In genomic region chr6:118903134-118903533, GRCh38 we compare ENCODE assay signal across 14 cellular contexts. TPM values are rescaled to one million over a fixed set of nuclear protein-coding genes. Genes with fewer than 3 reads are reported as not detected.
A peak's percentile ranks its signal among the peaks of the same experiment; 100 is the strongest.
DNase-seq lines count a peak whose midpoint lies in the region; ATAC-seq and TF ChIP-seq lines count a peak whose summit lies in the region.
"Had no signal": no experiment of that assay in that cellular context is flagged by ENCODE, and none has a peak within 500 bp of the region (broad histone marks: within the 10 kb centered on the region; RNA-seq: fewer than 3 reads in every experiment).

No MANE protein-coding gene starts in this region.

- no peaks in the 10 kb centered on the region for H3K27me3 Mint-ChIP-seq in CD4-positive, alpha-beta memory T cell
- no peaks in the 10 kb centered on the region for H3K27me3 Mint-ChIP-seq in H9 (ENCODE audit: low read depth)
- no peaks in the 10 kb centered on the region for H3K27me3 Mint-ChIP-seq in activated T-helper 17 cell treated with anti-CD3 and anti-CD28 coated beads, Interleukin-2, amount 50 U/mL, for 72 hours
- H3K27me3 Mint-ChIP-seq in memory B cell: no peaks in the 10 kb centered on the region

- no peak overlapping the region for H3K27ac ChIP-seq in CD4-positive, alpha-beta memory T cell (ENCODE audit: low read depth, low read length)
- H3K27ac ChIP-seq in H9 (ENCODE audit: insufficient read length, low read depth, low read length): no peak overlapping the region
- H3K27ac ChIP-seq: SJCRH30 had no signal

- no peak overlapping the region for H2BK5ac ChIP-seq in H9 (ENCODE audit: insufficient read length, low read length)

- H3T11ph ChIP-seq in H9 (ENCODE audit: low read length): no peak overlapping the region

- H4K20me1 ChIP-seq in H9 (ENCODE audit: control insufficient read depth, insufficient read depth, insufficient read length): no peaks in the 10 kb centered on the region

- ATAC-seq in activated T-helper 17 cell treated with anti-CD3 and anti-CD28 coated beads, Interleukin-2, amount 50 U/mL, for 72 hours (replicated peaks): no peak
- ATAC-seq in memory B cell (ENCODE audit: low read depth) (no peak), HG02852 (IDR thresholded peaks at IDR 0.05; ENCODE audit: unreplicated experiment) (no peak)

- no peak overlapping the region for H3K9ac ChIP-seq in H9 (ENCODE audit: extremely low read depth, insufficient read length, low read length)

- no peak overlapping the region for H3K23ac ChIP-seq in H9 (ENCODE audit: insufficient read length, low read depth, low read length)

- H3K9me3 ChIP-seq in CD4-positive, alpha-beta memory T cell (ENCODE audit: control insufficient read depth in 1 of 2, low read length in 2 of 2): no peaks in the 10 kb centered on the region
- H3K9me3 ChIP-seq in H9 (ENCODE audit: control insufficient read depth, low read depth, low read length): no peaks in the 10 kb centered on the region
- H3K9me3 ChIP-seq: SJCRH30 had no signal

- H3K23me2 ChIP-seq in H9 (ENCODE audit: insufficient read length, low read depth, low read length, poor library complexity, severe bottlenecking): no peaks in the 10 kb centered on the region

- no peaks in the 10 kb centered on the region for H3K9me3 Mint-ChIP-seq in CD4-positive, alpha-beta memory T cell
- H3K9me3 Mint-ChIP-seq in H9 (no peaks in the 10 kb centered on the region), memory B cell (no peaks in the 10 kb centered on the region)
- H3K9me3 Mint-ChIP-seq in activated T-helper 17 cell treated with anti-CD3 and anti-CD28 coated beads, Interleukin-2, amount 50 U/mL, for 72 hours: no peaks in the 10 kb centered on the region

- TF ChIP-seq CTCF in H9 (conservative IDR thresholded peaks at IDR 0.05): no peak

- peaks cover 63 to 84% of the 10 kb centered on the region in 2 donors for H3K36me3 Mint-ChIP-seq in CD4-positive, alpha-beta memory T cell
- H3K36me3 Mint-ChIP-seq in H9 (ENCODE audit: insufficient read depth in 1 of 3, low read depth in 3 of 3) (peaks cover 34 to 83% (median 75%) of the 10 kb centered on the region in 3 experiments), memory B cell (peaks cover 22% of the 10 kb centered on the region)
- H3K36me3 Mint-ChIP-seq in activated T-helper 17 cell treated with anti-CD3 and anti-CD28 coated beads, Interleukin-2, amount 50 U/mL, for 72 hours (ENCODE audit: low read depth): peaks cover 92% of the 10 kb centered on the region

- peaks cover 24% of the 10 kb centered on the region; the same call in 1 of the 2 replicates for H3K79me2 ChIP-seq in H9 (ENCODE audit: insufficient read depth, low read length)

- H3K36me3 ChIP-seq in CD4-positive, alpha-beta memory T cell (ENCODE audit: insufficient read depth, low read length): peaks cover 32% of the 10 kb centered on the region

- no peak overlapping the region for H2AFZ ChIP-seq in H9 (ENCODE audit: low read length)

- H3K56ac ChIP-seq in H9 (ENCODE audit: insufficient read length, low read depth, low read length): no peak overlapping the region

- H3K4me1 Mint-ChIP-seq in CD4-positive, alpha-beta memory T cell: peaks cover 64 to 91% (median 78%) of the 10 kb centered on the region in 4 donors
- H3K4me1 Mint-ChIP-seq in H9: peaks cover 15 to 25% of the 10 kb centered on the region in 2 experiments
- peaks cover 48% of the 10 kb centered on the region for H3K4me1 Mint-ChIP-seq in activated T-helper 17 cell treated with anti-CD3 and anti-CD28 coated beads, Interleukin-2, amount 50 U/mL, for 72 hours
- peaks cover 28% of the 10 kb centered on the region for H3K4me1 Mint-ChIP-seq in memory B cell

- no peak overlapping the region for H2BK15ac ChIP-seq in H9 (ENCODE audit: low read depth, low read length)

- H3K4me2 ChIP-seq in H9 (ENCODE audit: insufficient read depth, insufficient read length, low read length): no peak overlapping the region

- H2BK120ac ChIP-seq in H9 (ENCODE audit: low read depth, low read length, poor library complexity, severe bottlenecking): no peak overlapping the region

- no peak overlapping the region for H4K8ac ChIP-seq in H9 (replicated peaks; ENCODE audit: insufficient read length, low read depth, low read length)

- H3K4me3 Mint-ChIP-seq in CD4-positive, alpha-beta memory T cell: peak overlapping the region in 3 of 8 donors; percentile 11 to 36 (median 17)
- H3K4me3 Mint-ChIP-seq in H9 (no peak overlapping the region; a peak in 1 of 5 replicates), memory B cell (no peak overlapping the region)
- H3K4me3 Mint-ChIP-seq in activated T-helper 17 cell treated with anti-CD3 and anti-CD28 coated beads, Interleukin-2, amount 50 U/mL, for 72 hours: peak overlapping the region; percentile 62

- H3K4me3 ChIP-seq in CD4-positive, alpha-beta memory T cell (ENCODE audit: low read length in 2 of 2): no peak overlapping the region
- H3K4me3 ChIP-seq: SJCRH30 had no signal

- no peak overlapping the region for H2AK5ac ChIP-seq in H9 (ENCODE audit: insufficient read length, low read length)

- H3K4me1 ChIP-seq in CD4-positive, alpha-beta memory T cell (ENCODE audit: insufficient read depth, low read length): peaks cover 84% of the 10 kb centered on the region
- H3K4me1 ChIP-seq in H9 (ENCODE audit: insufficient read depth, low read length): peaks cover 3% of the 10 kb centered on the region; the same call in 1 of the 2 replicates
- H3K4me1 ChIP-seq: SJCRH30 had no signal

- no peak for DNase-seq in CD4-positive, alpha-beta memory T cell
- DNase-seq in H9: no peak
- DNase-seq in memory B cell (ENCODE audit: low spot score in 2 of 2): no peak
- DNase-seq in stimulated activated naive CD4-positive, alpha-beta T cell treated with Interleukin-2 at 50 U/mL for 16 hours (lab: John Stamatoyannopoulos, UW): no peak
- DNase-seq in activated CD4-positive, CD25-positive, alpha-beta regulatory T cell (lab: John Stamatoyannopoulos, UW): no peak
- DNase-seq: activated naive CD4-positive, alpha-beta T cell treated with Interleukin-2 at 50 U/mL for 16 hours; caudate nucleus; DMS 273 treated with DMSO at 0.1 percent for 48 hours; effector CD8-positive, alpha-beta T cell; NCI-H187; NCI-H446 treated with DMSO at 0.1 percent for 48 hours had no signal

- peak overlapping the region; percentile 20 to 64 (median 52) for H3K27ac Mint-ChIP-seq in CD4-positive, alpha-beta memory T cell
- H3K27ac Mint-ChIP-seq in H9 (peak overlapping the region in 2 of 3 experiments; percentile 69 to 84; a peak in 4 of 7 replicates), memory B cell (peak overlapping the region; percentile 41)
- peak overlapping the region; percentile 58 for H3K27ac Mint-ChIP-seq in activated T-helper 17 cell treated with anti-CD3 and anti-CD28 coated beads, Interleukin-2, amount 50 U/mL, for 72 hours

- no CpG with 5 or more reads among the region's 2 CpGs for WGBS in H9 (ENCODE audit: extremely low coverage, insufficient read length, low lambda C conversion rate)

- H3K79me1 ChIP-seq in H9 (ENCODE audit: insufficient read depth, low read depth, low read length, poor library complexity, severe bottlenecking): no peaks in the 10 kb centered on the region

- no peak overlapping the region for H3K14ac ChIP-seq in H9 (ENCODE audit: insufficient read depth, low read length)

- no peak overlapping the region for H3K4ac ChIP-seq in H9 (ENCODE audit: low read depth, low read length)

- no peak overlapping the region for H2BK20ac ChIP-seq in H9 (ENCODE audit: low read depth, low read length, poor library complexity, severe bottlenecking)

- intact Hi-C loops in CD4-positive, alpha-beta memory T cell (cut with micrococcal nuclease): no loop called here

- no peaks in the 10 kb centered on the region for H3K27me3 ChIP-seq in CD4-positive, alpha-beta memory T cell (ENCODE audit: insufficient read depth, low read length)
- H3K27me3 ChIP-seq in H9 (ENCODE audit: insufficient read depth, low read length): no peaks in the 10 kb centered on the region
- H3K27me3 ChIP-seq: SJCRH30 had no signal

- CTCF ChIA-PET in CD4-positive, alpha-beta memory T cell (lab: Charles Lee; ENCODE audit: partially characterized antibody): interaction anchor here (0.9 to 1.8 kb wide), 2 partner anchors 8 to 10 kb away, joined by 4 to 13 read pairs; no protein-coding TSS in a partner anchor

- no peak overlapping the region for H4K5ac ChIP-seq in H9 (ENCODE audit: insufficient read length, low read depth, low read length)

- no peak overlapping the region for H4K91ac ChIP-seq in H9 (ENCODE audit: insufficient read length, low read depth, low read length)

- no peak overlapping the region for H2BK12ac ChIP-seq in H9 (ENCODE audit: insufficient read length, low read depth, low read length)

- H3K18ac ChIP-seq in H9 (ENCODE audit: insufficient read length, low read depth, low read length): no peak overlapping the region

- POLR2A ChIA-PET in CD4-positive, alpha-beta memory T cell (lab: Charles Lee; ENCODE audit: partially characterized antibody): interaction anchor here (1.0 to 4.7 kb wide), 3 partner anchors 9 to 31 kb away, joined by 3 to 28 read pairs (median 6); partner anchors contain the start of genes ASF1A and MCM9

RNA-seq across cellular contexts. Expression of gene ASF1A, which starts 9.2 kb away (rescaled TPM):
- 10 to 100 TPM; 64.0 to 66.6 TPM for total RNA-seq in CD4-positive, alpha-beta memory T cell
- 10 to 100 TPM; 65.8 to 78.5 TPM for polyA plus RNA-seq in CD4-positive, alpha-beta memory T cell
- total RNA-seq in H9 (2021): 34.4 and 36.5 TPM in 2 replicates
- total RNA-seq in activated T-helper 17 cell treated with anti-CD3 and anti-CD28 coated beads, Interleukin-2, amount 50 U/mL, for 72 hours: 10 to 100 TPM; 11.3 to 27.3 TPM

RNA-seq across cellular contexts. Expression of gene MCM9, which starts 31.8 kb away (rescaled TPM):
- total RNA-seq in CD4-positive, alpha-beta memory T cell: 10 to 100 TPM; 33.8 to 36.6 TPM
- polyA plus RNA-seq in CD4-positive, alpha-beta memory T cell: 10 to 100 TPM; 11.2 to 15.2 TPM
- total RNA-seq in H9 (2021): 18.6 and 19.8 TPM in 2 replicates
- total RNA-seq in activated T-helper 17 cell treated with anti-CD3 and anti-CD28 coated beads, Interleukin-2, amount 50 U/mL, for 72 hours: 10 to 100 TPM; 12.8 to 21.7 TPM
